13 cellular contexts compared by ENCODE assay signal in genomic region chr15:52642386-52643361, GRCh38. TPM values are rescaled to one million over a fixed set of nuclear protein-coding genes. Genes with fewer than 3 reads are reported as not detected.
DNase-seq lines count a peak whose midpoint lies in the region; ATAC-seq and TF ChIP-seq lines count a peak whose summit lies in the region.
"Had no signal": no experiment of that assay in that cellular context is flagged by ENCODE, and none has a peak within 500 bp of the region (broad histone marks: within the 10 kb centered on the region; RNA-seq: fewer than 3 reads in every experiment).

No MANE protein-coding gene starts in this region.

- TF ChIP-seq CTCF in fibroblast of pulmonary artery (IDR thresholded peaks at IDR 0.05; ENCODE audit: low read length, missing control alignments), result no peak
- no peak for TF ChIP-seq CTCF in gastrocnemius medialis (IDR thresholded peaks at IDR 0.05 in 4 of 5, conservative IDR thresholded peaks at IDR 0.05 in 1 of 5)

- CTCF ChIA-PET in CD8-positive, alpha-beta memory T cell (lab: Charles Lee), result no interaction called here

- H3K36me3 Mint-ChIP-seq in CD8-positive, alpha-beta memory T cell, result peaks cover 0 to 70% (median 13%) of the 10 kb centered on the region in 3 donors

- H3K4me1 Mint-ChIP-seq in CD8-positive, alpha-beta memory T cell, result peaks cover 9 to 27% (median 17%) of the 10 kb centered on the region in 3 donors

- no peaks in the 10 kb centered on the region for H3K9me3 Mint-ChIP-seq in CD8-positive, alpha-beta memory T cell
- H3K9me3 Mint-ChIP-seq: activated naive CD4-positive, alpha-beta T cell treated with anti-CD3 and anti-CD28 coated beads for 36 hours had no signal

- no peak for DNase-seq in CD8-positive, alpha-beta memory T cell
- DNase-seq in RPMI7951 (ENCODE audit: low read depth) (peak; percentile 62), fibroblast of pulmonary artery (ENCODE audit: low read depth) (peak; percentile 39), gastrocnemius medialis (no peak), NCI-H345 treated with DMSO at 0.1 percent for 48 hours (lab: John Stamatoyannopoulos, UW; ENCODE audit: unreplicated experiment) (no peak), NCI-H128 (lab: John Stamatoyannopoulos, UW; ENCODE audit: unreplicated experiment) (no peak), HPDE6-E6E7 (ENCODE audit: extremely low spot score) (no peak), NCI-H2081 (lab: John Stamatoyannopoulos, UW) (no peak)
- DNase-seq: activated naive CD4-positive, alpha-beta T cell treated with anti-CD3 and anti-CD28 coated beads for 36 hours; kidney glomerular epithelial cell; NCI-H1694 treated with DMSO at 0.1 percent for 48 hours; PC-9 had no signal

- no peaks in the 10 kb centered on the region for H3K27me3 Mint-ChIP-seq in CD8-positive, alpha-beta memory T cell

- POLR2A ChIA-PET in CD8-positive, alpha-beta memory T cell (lab: Charles Lee), result interaction anchor here (0.7 kb wide), 1 partner anchor 333 kb away, joined by 4 read pairs; no protein-coding TSS in a partner anchor

- in situ Hi-C loops in gastrocnemius medialis (cut with MboI; ENCODE audit: low sequenced_read_pairs in 4 of 4), result no loop called here

- H3K27me3 ChIP-seq in CD8-positive, alpha-beta memory T cell (ENCODE audit: insufficient read depth, low read length, poor library complexity, severe bottlenecking), result no peaks in the 10 kb centered on the region
- H3K27me3 ChIP-seq in gastrocnemius medialis, result no peaks in the 10 kb centered on the region

- no peaks in the 10 kb centered on the region for H3K4me1 ChIP-seq in CD8-positive, alpha-beta memory T cell (ENCODE audit: insufficient read depth, low read length)
- H3K4me1 ChIP-seq in gastrocnemius medialis, result peaks cover 41 to 61% of the 10 kb centered on the region in 2 donors

- H3K27ac ChIP-seq in CD8-positive, alpha-beta memory T cell (ENCODE audit: low read depth, low read length), result no peak overlapping the region
- H3K27ac ChIP-seq in gastrocnemius medialis, result peak overlapping the region; percentile 79 to 89 (median 82)
- H3K27ac ChIP-seq: HL-60, PC-9 had no signal

- H3K36me3 ChIP-seq in CD8-positive, alpha-beta memory T cell (ENCODE audit: insufficient read depth, low read length), result peaks cover 2% of the 10 kb centered on the region
- peaks cover 0 to 35% of the 10 kb centered on the region in 2 donors for H3K36me3 ChIP-seq in gastrocnemius medialis

- no peaks in the 10 kb centered on the region for H3K9me3 ChIP-seq in CD8-positive, alpha-beta memory T cell (ENCODE audit: low read length)
- no peaks in the 10 kb centered on the region for H3K9me3 ChIP-seq in gastrocnemius medialis

- H3K4me3 ChIP-seq in CD8-positive, alpha-beta memory T cell (ENCODE audit: low read length), result no peak overlapping the region
- H3K4me3 ChIP-seq in fibroblast of pulmonary artery (replicated peaks; ENCODE audit: low read depth, low read length), result no peak overlapping the region
- no peak overlapping the region for H3K4me3 ChIP-seq in gastrocnemius medialis
- H3K4me3 ChIP-seq: PC-9 had no signal

- no peak overlapping the region for H3K4me3 Mint-ChIP-seq in CD8-positive, alpha-beta memory T cell
- H3K4me3 Mint-ChIP-seq: activated naive CD4-positive, alpha-beta T cell treated with anti-CD3 and anti-CD28 coated beads for 36 hours had no signal

- H3K27ac Mint-ChIP-seq in CD8-positive, alpha-beta memory T cell, result peak overlapping the region in 6 of 8 donors; percentile 6 to 86 (median 50)
- H3K27ac Mint-ChIP-seq: activated naive CD4-positive, alpha-beta T cell treated with anti-CD3 and anti-CD28 coated beads for 36 hours had no signal

- peak in 1 of 2 donors; percentile 7 for ATAC-seq in gastrocnemius medialis

- intact Hi-C loops in gastrocnemius medialis (cut with DNase I; ENCODE audit: low total_unique reads), result loop anchor here (5.0 to 10.0 kb wide), 2 partner anchors 35 to 218 kb away; partner anchors contain the start of gene ATOSA

- no peak for TF ChIP-seq POLR2A in gastrocnemius medialis (IDR thresholded peaks at IDR 0.05)

RNA-seq across cellular contexts. Expression of gene ATOSA, which starts 36.5 kb away (rescaled TPM):
- total RNA-seq in CD8-positive, alpha-beta memory T cell, result 10 to 100 TPM; 17.1 to 17.2 TPM
- 16.4 TPM for polyA plus RNA-seq in CD8-positive, alpha-beta memory T cell
- 9.6 and 11.4 TPM in 2 replicates for total RNA-seq in RPMI7951 (2014; rRNA removed; shearing (Covaris generic))
- total RNA-seq in gastrocnemius medialis, result 100 to 1,000 TPM in 3 of 4 donors, 10 to 100 TPM in 1; 61.9 to 491 (median 137) TPM

Comparison
In these comparisons a context has a peak if more than half of its experiments do, and no peak if none do; other contexts are left out.
1. DNase-seq: peak in RPMI7951 (single experiment) and fibroblast of pulmonary artery (single experiment); none in CD8-positive, alpha-beta memory T cell (0 of 5), gastrocnemius medialis (0 of 2), NCI-H345 treated with DMSO at 0.1 percent for 48 hours (single experiment), NCI-H128 (single experiment), HPDE6-E6E7 (single experiment) and NCI-H2081 (0 of 2).